ENCODE assay signal across 1 cellular context in genomic region chr16:58733671-58734458, GRCh38.
TF ChIP-seq lines count a peak whose summit lies in the region.

GOT2 (minus strand) TSS chr16:58734316; CDS start chr16:58734228, 88 bp downstream.

TF ChIP-seq in GM12878, 131 proteins besides CTCF, POLR2A, EP300 and RAD21 (continued from another document):
- TF ChIP-seq, protein P1, sequence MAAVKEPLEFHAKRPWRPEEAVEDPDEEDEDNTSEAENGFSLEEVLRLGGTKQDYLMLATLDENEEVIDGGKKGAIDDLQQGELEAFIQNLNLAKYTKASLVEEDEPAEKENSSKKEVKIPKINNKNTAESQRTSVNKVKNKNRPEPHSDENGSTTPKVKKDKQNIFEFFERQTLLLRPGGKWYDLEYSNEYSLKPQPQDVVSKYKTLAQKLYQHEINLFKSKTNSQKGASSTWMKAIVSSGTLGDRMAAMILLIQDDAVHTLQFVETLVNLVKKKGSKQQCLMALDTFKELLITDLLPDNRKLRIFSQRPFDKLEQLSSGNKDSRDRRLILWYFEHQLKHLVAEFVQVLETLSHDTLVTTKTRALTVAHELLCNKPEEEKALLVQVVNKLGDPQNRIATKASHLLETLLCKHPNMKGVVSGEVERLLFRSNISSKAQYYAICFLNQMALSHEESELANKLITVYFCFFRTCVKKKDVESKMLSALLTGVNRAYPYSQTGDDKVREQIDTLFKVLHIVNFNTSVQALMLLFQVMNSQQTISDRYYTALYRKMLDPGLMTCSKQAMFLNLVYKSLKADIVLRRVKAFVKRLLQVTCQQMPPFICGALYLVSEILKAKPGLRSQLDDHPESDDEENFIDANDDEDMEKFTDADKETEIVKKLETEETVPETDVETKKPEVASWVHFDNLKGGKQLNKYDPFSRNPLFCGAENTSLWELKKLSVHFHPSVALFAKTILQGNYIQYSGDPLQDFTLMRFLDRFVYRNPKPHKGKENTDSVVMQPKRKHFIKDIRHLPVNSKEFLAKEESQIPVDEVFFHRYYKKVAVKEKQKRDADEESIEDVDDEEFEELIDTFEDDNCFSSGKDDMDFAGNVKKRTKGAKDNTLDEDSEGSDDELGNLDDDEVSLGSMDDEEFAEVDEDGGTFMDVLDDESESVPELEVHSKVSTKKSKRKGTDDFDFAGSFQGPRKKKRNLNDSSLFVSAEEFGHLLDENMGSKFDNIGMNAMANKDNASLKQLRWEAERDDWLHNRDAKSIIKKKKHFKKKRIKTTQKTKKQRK (IDR thresholded peaks at IDR 0.05; ENCODE audit: low read depth, low read length), result no peak
- TF ChIP-seq SMC3 (IDR thresholded peaks at IDR 0.05; ENCODE audit: borderline replicate concordance, low read length), result 0 out of 2 replicates have a peak, but pooled peaks have one; percentile 17
- TF ChIP-seq SRF (IDR thresholded peaks at IDR 0.05; ENCODE audit: low read depth in 2 of 2, low read length in 2 of 2), result no peak
- TF ChIP-seq JUNB (IDR thresholded peaks at IDR 0.05), result no peak
- TF ChIP-seq, protein P2, sequence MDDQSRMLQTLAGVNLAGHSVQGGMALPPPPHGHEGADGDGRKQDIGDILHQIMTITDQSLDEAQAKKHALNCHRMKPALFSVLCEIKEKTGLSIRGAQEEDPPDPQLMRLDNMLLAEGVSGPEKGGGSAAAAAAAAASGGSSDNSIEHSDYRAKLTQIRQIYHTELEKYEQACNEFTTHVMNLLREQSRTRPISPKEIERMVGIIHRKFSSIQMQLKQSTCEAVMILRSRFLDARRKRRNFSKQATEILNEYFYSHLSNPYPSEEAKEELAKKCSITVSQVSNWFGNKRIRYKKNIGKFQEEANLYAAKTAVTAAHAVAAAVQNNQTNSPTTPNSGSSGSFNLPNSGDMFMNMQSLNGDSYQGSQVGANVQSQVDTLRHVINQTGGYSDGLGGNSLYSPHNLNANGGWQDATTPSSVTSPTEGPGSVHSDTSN (IDR thresholded peaks at IDR 0.05; ENCODE audit: insufficient replicate concordance, low read depth, low read length), result no peak
- TF ChIP-seq MTA3 (IDR thresholded peaks at IDR 0.05; ENCODE audit: borderline replicate concordance, low read length), result no peak
TF ChIP-seq in GM12878: peak in this region for 47.
